In the genomic region with DNA sequence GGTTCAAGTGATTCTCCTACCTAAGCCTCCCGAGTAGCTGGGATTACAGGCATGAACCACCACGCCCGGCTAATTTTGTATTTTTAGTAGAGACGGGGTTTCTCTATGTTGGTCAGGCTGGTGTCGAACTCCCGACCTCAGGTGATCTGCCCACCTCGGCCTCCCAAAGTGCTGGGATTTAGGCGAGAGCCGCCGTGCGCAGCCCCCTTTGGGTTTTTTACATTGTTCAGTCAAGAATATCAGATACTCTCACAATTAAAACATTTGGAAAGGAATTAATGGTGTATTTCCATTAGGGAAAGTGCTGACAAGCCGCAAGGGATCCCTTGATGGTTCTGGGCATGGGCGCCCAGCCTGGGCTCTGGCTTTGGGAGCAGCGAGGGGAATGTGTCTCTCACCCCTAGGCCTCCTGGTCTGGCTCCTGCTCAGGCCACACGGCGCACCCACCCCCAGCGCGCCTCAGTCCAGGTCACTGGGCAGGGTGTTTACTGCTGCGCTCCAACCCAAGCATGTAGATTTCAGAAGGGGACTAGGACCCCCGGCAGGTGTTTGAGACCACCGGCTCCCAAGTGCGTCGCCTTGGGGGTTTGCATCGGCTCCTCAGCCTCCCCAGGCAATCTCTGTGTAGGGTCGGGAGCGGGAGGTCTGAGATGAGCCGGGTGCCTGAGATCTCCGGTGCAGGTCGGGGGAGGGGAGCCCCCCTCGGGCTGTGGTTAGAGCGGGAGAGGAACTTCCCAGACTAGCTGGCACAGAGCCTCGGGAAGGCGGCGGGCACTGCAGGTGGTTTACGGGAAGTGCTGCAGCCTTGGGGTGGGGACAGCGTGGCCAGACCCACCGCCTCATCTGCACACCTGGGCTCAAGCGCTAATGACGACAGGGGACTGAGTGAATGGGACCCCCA, we compare ENCODE assay signal across 8 cellular contexts. TPM values are rescaled to one million over a fixed set of nuclear protein-coding genes. Genes with fewer than 3 reads are reported as not detected.
DNase-seq lines count a peak whose midpoint lies in the region; ATAC-seq and TF ChIP-seq lines count a peak whose summit lies in the region.

No MANE protein-coding gene starts in this region.

- peak overlapping the region; percentile 96 for H3K4me3 Mint-ChIP-seq in CD4-positive, alpha-beta T cell
- peak overlapping the region; percentile 80 for H3K4me3 Mint-ChIP-seq in nephron progenitor cell

- H3K27me3 Mint-ChIP-seq in CD4-positive, alpha-beta T cell = no peaks in the 10 kb centered on the region
- H3K27me3 Mint-ChIP-seq in nephron progenitor cell (ENCODE audit: low read depth, poor library complexity) = no peaks in the 10 kb centered on the region

- ATAC-seq in CD4-positive, alpha-beta T cell (ENCODE audit: poor library complexity) = no peak
- no peak for ATAC-seq in GM21367 (IDR thresholded peaks at IDR 0.05; ENCODE audit: unreplicated experiment)
- no peak for ATAC-seq in GM21360 (IDR thresholded peaks at IDR 0.05; ENCODE audit: unreplicated experiment)

- no peak for TF ChIP-seq CTCF in CD4-positive, alpha-beta T cell (IDR thresholded peaks at IDR 0.05)
- no peak for TF ChIP-seq CTCF in NB4 (IDR thresholded peaks at IDR 0.05; ENCODE audit: low read depth, low read length)
- no peak for TF ChIP-seq CTCF in dorsolateral prefrontal cortex (IDR thresholded peaks at IDR 0.05 in 54 of 56, conservative IDR thresholded peaks at IDR 0.05 in 2 of 56; ENCODE audit: low read depth in 1 of 56, partially characterized antibody in 56 of 56)
- TF ChIP-seq CTCF in nephron progenitor cell (IDR thresholded peaks at IDR 0.05) = no peak

- no peaks in the 10 kb centered on the region for H3K9me3 ChIP-seq in CD4-positive, alpha-beta T cell (ENCODE audit: control insufficient read depth, low read length)

- H3K9me3 Mint-ChIP-seq in CD4-positive, alpha-beta T cell = no peaks in the 10 kb centered on the region
- no peaks in the 10 kb centered on the region for H3K9me3 Mint-ChIP-seq in nephron progenitor cell

- H3K4me1 Mint-ChIP-seq in CD4-positive, alpha-beta T cell (ENCODE audit: low read depth) = peaks cover 16% of the 10 kb centered on the region
- H3K4me1 Mint-ChIP-seq in nephron progenitor cell = peaks cover 33% of the 10 kb centered on the region

- intact Hi-C loops in CD4-positive, alpha-beta T cell (cut with DNase I, micrococcal nuclease) = loop anchor here in 1 of 2 experiments (5.0 kb wide), 1 partner anchor 311 kb away; a partner anchor contains a TSS
- intact Hi-C loops in dorsolateral prefrontal cortex (cut with DNase I) = no loop called here

- no peak for TF ChIP-seq POLR2A in NB4 (IDR thresholded peaks at IDR 0.05; ENCODE audit: extremely low read depth, insufficient read length)

- POLR2A ChIA-PET in CD4-positive, alpha-beta T cell (lab: Charles Lee) = interaction anchor here (0.6 to 1.5 kb wide), 8 partner anchors 16 to 203 kb away, joined by 3 to 12 read pairs (median 4); a partner anchor contains a TSS

- peak overlapping the region; percentile 89 for H3K27ac Mint-ChIP-seq in CD4-positive, alpha-beta T cell
- H3K27ac Mint-ChIP-seq in nephron progenitor cell = no peak overlapping the region

- H3K27ac ChIP-seq in CD4-positive, alpha-beta T cell (ENCODE audit: low read depth, low read length) = peak overlapping the region; percentile 83
- peak overlapping the region in 49 of 59 donors; percentile 29 to 91 (median 81) for H3K27ac ChIP-seq in dorsolateral prefrontal cortex

- no peaks in the 10 kb centered on the region for H3K27me3 ChIP-seq in CD4-positive, alpha-beta T cell (ENCODE audit: control insufficient read depth, insufficient read depth, low read length)
- no peaks in the 10 kb centered on the region for H3K27me3 ChIP-seq in dorsolateral prefrontal cortex

- H3K4me3 ChIP-seq in NB4 (ENCODE audit: low read depth, low read length) (peak overlapping the region; percentile 25), dorsolateral prefrontal cortex (peak overlapping the region in 56 of 59 donors; percentile 43 to 83 (median 66))

- CTCF ChIA-PET in CD4-positive, alpha-beta T cell (lab: Charles Lee) = interaction anchor here (1.0 to 1.5 kb wide), 2 partner anchors 59 to 62 kb away, joined by 4 read pairs; no protein-coding TSS in a partner anchor

- DNase-seq in CD4-positive, alpha-beta T cell = no peak
- DNase-seq in NB4 (ENCODE audit: low read depth) = no peak
- no peak for DNase-seq in dorsolateral prefrontal cortex
- no peak for DNase-seq in nephron progenitor cell
- no peak for DNase-seq in AG20443 (ENCODE audit: low spot score)
- DNase-seq in NCI-H345 treated with DMSO at 0.1 percent for 48 hours (lab: John Stamatoyannopoulos, UW; ENCODE audit: unreplicated experiment) = no peak

- peaks cover 16% of the 10 kb centered on the region for H3K36me3 Mint-ChIP-seq in CD4-positive, alpha-beta T cell (ENCODE audit: low read depth)
- peaks cover 7% of the 10 kb centered on the region for H3K36me3 Mint-ChIP-seq in nephron progenitor cell (ENCODE audit: low read depth)

RNA-seq across cellular contexts. Expression of a gene that starts 0.8 kb away (rescaled TPM):
- total RNA-seq in CD4-positive, alpha-beta T cell = 10 to 100 TPM; 36.5 to 37.7 TPM
- total RNA-seq in dorsolateral prefrontal cortex = 10 to 100 TPM in 62 of 120 experiments, 1 to 10 TPM in 58; 3.7 to 42.0 (median 10.2) TPM

RNA-seq across cellular contexts. Expression of a gene that starts 8.2 kb away (rescaled TPM):
- total RNA-seq in CD4-positive, alpha-beta T cell = not detected
- total RNA-seq in dorsolateral prefrontal cortex = not detected

RNA-seq across cellular contexts. Expression of a gene that starts 10.4 kb away (rescaled TPM):
- total RNA-seq in CD4-positive, alpha-beta T cell = not detected
- 1 to 10 TPM in 2 of 120 experiments, not detected in 118; 1.6 to 3.1 TPM for total RNA-seq in dorsolateral prefrontal cortex

RNA-seq across cellular contexts. Expression of a gene that starts 20.5 kb away (rescaled TPM):
- total RNA-seq in CD4-positive, alpha-beta T cell = under 1 TPM; 0.70 to 0.82 TPM
- 1 to 10 TPM in 111 of 120 experiments, under 1 TPM in 7, not detected in 2; 0.55 to 8.4 (median 3.0) TPM for total RNA-seq in dorsolateral prefrontal cortex

RNA-seq across cellular contexts. Expression of a gene that starts 40.3 kb away (rescaled TPM):
- 10 to 100 TPM; 37.1 to 37.6 TPM for total RNA-seq in CD4-positive, alpha-beta T cell
- 10 to 100 TPM; 24.7 to 43.4 (median 32.3) TPM for total RNA-seq in dorsolateral prefrontal cortex
